ENCODE assay signal across 21 cellular contexts in genomic region chr3:317012-317411, GRCh38.
DNase-seq lines count a peak whose midpoint lies in the region; ATAC-seq, FAIRE-seq and TF ChIP-seq lines count a peak whose summit lies in the region.
"Had no signal": no experiment of that assay in that cellular context is flagged by ENCODE, and none has a peak within 500 bp of the region (broad histone marks: within the 10 kb centered on the region; RNA-seq: fewer than 3 reads in every experiment).

No MANE protein-coding gene starts in this region.

- no peak for FAIRE-seq in endothelial cell of umbilical vein (lab: Jason Lieb, UNC)
- FAIRE-seq: A204.1, D721Med, G401.6, GM12892 had no signal

- DNase-seq in Karpas-422: no peak
- DNase-seq in endothelial cell of umbilical vein (ENCODE audit: low read depth, low spot score): no peak
- no peak for DNase-seq in CD4-positive, alpha-beta T cell
- DNase-seq: 8988T; ACHN; BE2C; C1 segment of cervical spinal cord; Caco-2; Calu3; CD4-positive, CD25-positive, alpha-beta regulatory T cell; CD8-positive, alpha-beta T cell; DMS79 treated with DMSO at 0.1 percent for 48 hours; GF-D8 had no signal

- no peak for ATAC-seq in GM21825 (IDR thresholded peaks at IDR 0.05; ENCODE audit: unreplicated experiment)
- no peak for ATAC-seq in CD4-positive, alpha-beta T cell (ENCODE audit: poor library complexity)
- ATAC-seq: CD8-positive, alpha-beta T cell had no signal

- H3K9me3 ChIP-seq in HEK293 (ENCODE audit: control insufficient read depth, insufficient read depth, low read depth, low read length) (no peaks in the 10 kb centered on the region), Karpas-422 (ENCODE audit: low read length) (no peaks in the 10 kb centered on the region), endothelial cell of umbilical vein (replicated peaks; ENCODE audit: control insufficient read depth, insufficient read depth, low read length) (peaks cover 6% of the 10 kb centered on the region)
- no peaks in the 10 kb centered on the region for H3K9me3 ChIP-seq in CD4-positive, alpha-beta T cell (ENCODE audit: control insufficient read depth, low read length)
- H3K9me3 ChIP-seq: BE2C, BLaER1, Caco-2 had no signal

- H4K20me1 ChIP-seq in Karpas-422 (ENCODE audit: insufficient read depth, low read depth, low read length) (no peaks in the 10 kb centered on the region), endothelial cell of umbilical vein (replicated peaks; ENCODE audit: control insufficient read depth, extremely low read depth, insufficient read depth, low read length) (no peaks in the 10 kb centered on the region)
- H4K20me1 ChIP-seq: BLaER1 had no signal

- no peak for TF ChIP-seq POLR2A in endothelial cell of umbilical vein (IDR thresholded peaks at IDR 0.05; ENCODE audit: low read depth, low read length)

- H3K4me3 Mint-ChIP-seq in CD4-positive, alpha-beta T cell: no peak overlapping the region
- H3K4me3 Mint-ChIP-seq: CD14-positive monocyte; CD4-positive, CD25-positive, alpha-beta regulatory T cell; CD8-positive, alpha-beta T cell had no signal

- no peak overlapping the region for H3K4me2 ChIP-seq in Karpas-422 (ENCODE audit: low read depth, low read length, poor library complexity, severe bottlenecking)
- H3K4me2 ChIP-seq in endothelial cell of umbilical vein (ENCODE audit: insufficient read depth, low read length): no peak overlapping the region
- H3K4me2 ChIP-seq: BLaER1 had no signal

- TF ChIP-seq CTCF in HEK293 (tag by site-specific recombination; IDR thresholded peaks at IDR 0.05): no peak
- no peak for TF ChIP-seq CTCF in endothelial cell of umbilical vein (IDR thresholded peaks at IDR 0.05; ENCODE audit: extremely low read depth in 1 of 2, insufficient read depth in 1 of 2, low read depth in 1 of 2, low read length in 2 of 2)
- no peak for TF ChIP-seq CTCF in CD4-positive, alpha-beta T cell (IDR thresholded peaks at IDR 0.05)

- dilution Hi-C loops in endothelial cell of umbilical vein (cut with MboI; ENCODE audit: extremely low pct_ligation_motif_present, low sequenced_read_pairs): no loop called here

- H3K36me3 Mint-ChIP-seq in CD4-positive, alpha-beta T cell (ENCODE audit: low read depth): no peaks in the 10 kb centered on the region
- H3K36me3 Mint-ChIP-seq: CD14-positive monocyte; CD4-positive, CD25-positive, alpha-beta regulatory T cell; CD8-positive, alpha-beta T cell had no signal

- H3K4me1 ChIP-seq in HEK293 (ENCODE audit: control insufficient read depth, insufficient read depth, low read length) (no peaks in the 10 kb centered on the region), Karpas-422 (ENCODE audit: low read length) (peaks cover 11% of the 10 kb centered on the region), endothelial cell of umbilical vein (ENCODE audit: control insufficient read depth, extremely low read depth, insufficient read depth, low read length) (no peaks in the 10 kb centered on the region)
- H3K4me1 ChIP-seq: BE2C, BLaER1, Caco-2 had no signal

- no peaks in the 10 kb centered on the region for H3K9me3 Mint-ChIP-seq in CD4-positive, alpha-beta T cell

- intact Hi-C loops in endothelial cell of umbilical vein (cut with micrococcal nuclease): no loop called here
- intact Hi-C loops in CD4-positive, alpha-beta T cell (cut with DNase I, micrococcal nuclease): no loop called here

- no TSS peak for BruUV-seq in endothelial cell of umbilical vein (replicated peaks; lab: Mats Ljungman, UMichigan)

- no peaks in the 10 kb centered on the region for H3K4me1 Mint-ChIP-seq in CD4-positive, alpha-beta T cell (ENCODE audit: low read depth)
- H3K4me1 Mint-ChIP-seq: CD14-positive monocyte; CD4-positive, CD25-positive, alpha-beta regulatory T cell had no signal

- POLR2A ChIA-PET in HEK293 (lab: Yijun Ruan, JAX): no interaction called here
- POLR2A ChIA-PET in endothelial cell of umbilical vein (lab: Charles Lee): no interaction called here
- POLR2A ChIA-PET in CD4-positive, alpha-beta T cell (lab: Charles Lee): no interaction called here

- CTCF ChIA-PET in HEK293 (lab: Yijun Ruan, JAX) (interaction anchor here (1.0 kb wide), 1 partner anchor 37 kb away, joined by 4 read pairs; no protein-coding TSS in a partner anchor), endothelial cell of umbilical vein (lab: Charles Lee) (no interaction called here)
- CTCF ChIA-PET in CD4-positive, alpha-beta T cell (lab: Charles Lee): no interaction called here

- H3K9me2 ChIP-seq in Karpas-422 (replicated peaks; ENCODE audit: insufficient read depth, low read length): no peaks in the 10 kb centered on the region

- H3K9ac ChIP-seq in Karpas-422 (ENCODE audit: low read length): no peak overlapping the region
- no peak overlapping the region for H3K9ac ChIP-seq in endothelial cell of umbilical vein (replicated peaks; ENCODE audit: extremely low read depth, insufficient read depth, low read length)
- H3K9ac ChIP-seq: BLaER1 had no signal

- H2AFZ ChIP-seq in Karpas-422 (ENCODE audit: low read length) (0 out of 2 replicates have a peak overlapping the region, but pooled peaks have one; percentile 25), endothelial cell of umbilical vein (ENCODE audit: low read depth, low read length) (no peak overlapping the region)

- no peaks in the 10 kb centered on the region for H3K9me1 ChIP-seq in endothelial cell of umbilical vein (replicated peaks; ENCODE audit: control insufficient read depth, extremely low read depth, insufficient read depth, low read length)

- no peaks in the 10 kb centered on the region for H3K27me3 Mint-ChIP-seq in CD4-positive, alpha-beta T cell
- H3K27me3 Mint-ChIP-seq: CD4-positive, CD25-positive, alpha-beta regulatory T cell had no signal

- H3K27me3 ChIP-seq in Karpas-422 (ENCODE audit: low read length) (no peaks in the 10 kb centered on the region), endothelial cell of umbilical vein (ENCODE audit: control insufficient read depth in 2 of 2, insufficient read depth in 2 of 2, low read length in 2 of 2) (no peaks in the 10 kb centered on the region)
- H3K27me3 ChIP-seq in CD4-positive, alpha-beta T cell (ENCODE audit: control insufficient read depth, insufficient read depth, low read length): no peaks in the 10 kb centered on the region
- H3K27me3 ChIP-seq: BE2C, BLaER1 had no signal

- no peak overlapping the region for H3K27ac Mint-ChIP-seq in CD4-positive, alpha-beta T cell
- H3K27ac Mint-ChIP-seq: CD14-positive monocyte; CD4-positive, CD25-positive, alpha-beta regulatory T cell; CD8-positive, alpha-beta T cell had no signal

- no peak overlapping the region for H3K27ac ChIP-seq in HEK293 (ENCODE audit: extremely low read depth, low read depth, low read length)
- no peak overlapping the region for H3K27ac ChIP-seq in Karpas-422 (ENCODE audit: low read length)
- no peak overlapping the region for H3K27ac ChIP-seq in endothelial cell of umbilical vein (ENCODE audit: insufficient read depth, low read depth, low read length)
- H3K27ac ChIP-seq in CD4-positive, alpha-beta T cell (ENCODE audit: low read depth, low read length): no peak overlapping the region
- H3K27ac ChIP-seq: BLaER1 had no signal

- H3K79me2 ChIP-seq in Karpas-422 (ENCODE audit: low read length) (no peaks in the 10 kb centered on the region), endothelial cell of umbilical vein (ENCODE audit: control insufficient read depth, insufficient read depth, low read length) (no peaks in the 10 kb centered on the region)

- H3K4me3 ChIP-seq in HEK293 (ENCODE audit: low read depth, low read length): no peak overlapping the region
- H3K4me3 ChIP-seq in Karpas-422 (ENCODE audit: low read length): no peak overlapping the region
- no peak overlapping the region for H3K4me3 ChIP-seq in endothelial cell of umbilical vein (replicated peaks in 1 of 3; ENCODE audit: insufficient read depth in 1 of 3, low read depth in 1 of 3, low read length in 3 of 3)
- H3K4me3 ChIP-seq: BLaER1 had no signal

- H3K36me3 ChIP-seq in HEK293 (ENCODE audit: control insufficient read depth in 2 of 2, insufficient read depth in 1 of 2, low read length in 2 of 2) (no peaks in the 10 kb centered on the region), Karpas-422 (ENCODE audit: insufficient read depth, low read length) (no peaks in the 10 kb centered on the region), endothelial cell of umbilical vein (ENCODE audit: control insufficient read depth in 2 of 2, extremely low read depth in 1 of 2, insufficient read depth in 2 of 2, low read length in 2 of 2) (no peaks in the 10 kb centered on the region)
- H3K36me3 ChIP-seq: BE2C, BLaER1 had no signal

TF ChIP-seq in HEK293, 187 proteins besides CTCF, POLR2A, EP300 and RAD21 (continues in another document):
- TF ChIP-seq ZNF26 (tag by site-specific recombination; IDR thresholded peaks at IDR 0.05): no peak
- TF ChIP-seq ZNF19 (tag by site-specific recombination; IDR thresholded peaks at IDR 0.05; ENCODE audit: low read depth): no peak

TF ChIP-seq in endothelial cell of umbilical vein, 7 proteins besides CTCF, POLR2A, EP300 and RAD21:
- TF ChIP-seq JUN (IDR thresholded peaks at IDR 0.05; ENCODE audit: borderline replicate concordance, insufficient read depth, insufficient read length, low read depth): peak; percentile 7
- TF ChIP-seq MYC (IDR thresholded peaks at IDR 0.05; ENCODE audit: low read depth, low read length): no peak
